ENCODE assay signal across 20 cellular contexts in genomic region chr1:70874063-70874462, GRCh38.
DNase-seq lines count a peak whose midpoint lies in the region; ATAC-seq and TF ChIP-seq lines count a peak whose summit lies in the region.
"Had no signal": no experiment of that assay in that cellular context is flagged by ENCODE, and none has a peak within 500 bp of the region (broad histone marks: within the 10 kb centered on the region; RNA-seq: fewer than 3 reads in every experiment).

No MANE protein-coding gene starts in this region.

- H3K9me3 ChIP-seq in PC-9 (ENCODE audit: insufficient read depth, low read depth) (no peaks in the 10 kb centered on the region), subcutaneous abdominal adipose tissue (ENCODE audit: control insufficient read depth in 5 of 5, low read length in 5 of 5) (no peaks in the 10 kb centered on the region)
- H3K9me3 ChIP-seq: gastrocnemius medialis, neutrophil, sigmoid colon, SJSA1 had no signal

- no peaks in the 10 kb centered on the region for H4K20me1 ChIP-seq in PC-9 (ENCODE audit: insufficient read depth)

- H3K27ac ChIP-seq in PC-9: peak overlapping the region; percentile 51
- H3K27ac ChIP-seq in subcutaneous abdominal adipose tissue (ENCODE audit: low read depth, low read length): peak overlapping the region; percentile 98
- H3K27ac ChIP-seq: 22Rv1, C4-2B, gastrocnemius medialis, neutrophil, sigmoid colon, SJSA1, tibial nerve had no signal

- DNase-seq in NCI-H748 (lab: John Stamatoyannopoulos, UW; ENCODE audit: unreplicated experiment) (peak; percentile 50), NCI-H748 treated with DMSO at 0.1 percent for 48 hours (lab: John Stamatoyannopoulos, UW) (no peak), PC-9 (no peak), left cardiac atrium (no peak), inferior parietal cortex (ENCODE audit: extremely low spot score) (no peak), NCI-H1092 treated with DMSO at 0.1 percent for 48 hours (lab: John Stamatoyannopoulos, UW) (no peak)
- DNase-seq in stimulated activated CD8-positive, alpha-beta memory T cell treated with anti-CD3 and anti-CD28 coated beads, Interleukin-4, amount 100 ng/mL, for 48 hours: no peak
- DNase-seq: activated CD4-positive, alpha-beta memory T cell treated with anti-CD3 and anti-CD28 coated beads, Interleukin-2, amount 10 ng/mL, durations not matched to agents 7 days and 5 days; activated naive CD8-positive, alpha-beta T cell treated with anti-CD3 and anti-CD28 coated beads, Interleukin-2, amount 10 ng/mL, durations not matched to agents 7 days and 5 days; activated T-cell treated with anti-CD3 and anti-CD28 coated beads, Interleukin-2, amount 50 U/mL, for 48 hours; DND-41; sigmoid colon; stimulated activated CD4-positive, alpha-beta T cell treated with anti-CD3 and anti-CD28 coated beads, Interleukin-4, amount 100 ng/mL, for 24 hours had no signal

- H3K36me3 ChIP-seq in PC-9 (ENCODE audit: low read depth): no peaks in the 10 kb centered on the region
- H3K36me3 ChIP-seq in subcutaneous abdominal adipose tissue (ENCODE audit: control insufficient read depth in 5 of 5, insufficient read depth in 5 of 5, low read length in 5 of 5): no peaks in the 10 kb centered on the region
- H3K36me3 ChIP-seq: gastrocnemius medialis, neutrophil, sigmoid colon, SJSA1, tibial nerve had no signal

- CTCF ChIA-PET in PC-9 (lab: Charles Lee): no interaction called here

- H3K27me3 ChIP-seq in PC-9 (ENCODE audit: insufficient read depth, low read depth) (no peaks in the 10 kb centered on the region), subcutaneous abdominal adipose tissue (ENCODE audit: control insufficient read depth in 5 of 5, insufficient read depth in 4 of 5, low read length in 5 of 5) (no peaks in the 10 kb centered on the region)
- H3K27me3 ChIP-seq: gastrocnemius medialis, neutrophil, sigmoid colon, SJSA1, tibial nerve had no signal

- no peaks in the 10 kb centered on the region for H3K9me2 ChIP-seq in PC-9 (ENCODE audit: insufficient read depth)

- H3K4me2 ChIP-seq in PC-9: peak overlapping the region; percentile 41

- no peaks in the 10 kb centered on the region for H3K79me2 ChIP-seq in PC-9 (ENCODE audit: low read depth)

- intact Hi-C loops in PC-9 (cut with micrococcal nuclease; ENCODE audit: unreplicated experiment): no loop called here
- intact Hi-C loops in left cardiac atrium (cut with DNase I): no loop called here

- ATAC-seq in left cardiac atrium: peak; percentile 19 to 68
- ATAC-seq: gastrocnemius medialis had no signal

- BruUV-seq in PC-9 (replicated peaks; lab: Mats Ljungman, UMichigan): no TSS peak

- peak overlapping the region in 4 of 5 donors; percentile 26 to 76 (median 60) for H3K9ac ChIP-seq in subcutaneous abdominal adipose tissue (ENCODE audit: low read length in 5 of 5)

- POLR2A ChIA-PET in PC-9 (lab: Charles Lee; ENCODE audit: unreplicated experiment): no interaction called here

- H3K4me3 ChIP-seq in PC-9 (no peak overlapping the region), subcutaneous abdominal adipose tissue (ENCODE audit: low read depth in 1 of 5, low read length in 5 of 5) (peak overlapping the region in 3 of 5 donors; percentile 18 to 67 (median 34))
- H3K4me3 ChIP-seq: gastrocnemius medialis, sigmoid colon, SJSA1, tibial nerve had no signal

- H3K4me1 ChIP-seq in PC-9 (replicated peaks; ENCODE audit: insufficient read depth): peaks cover 20% of the 10 kb centered on the region
- peaks cover 0 to 27% (median 22%) of the 10 kb centered on the region in 5 donors for H3K4me1 ChIP-seq in subcutaneous abdominal adipose tissue (ENCODE audit: control insufficient read depth in 5 of 5, insufficient read depth in 5 of 5, low read length in 5 of 5)
- H3K4me1 ChIP-seq: gastrocnemius medialis, sigmoid colon, tibial nerve had no signal

- TF ChIP-seq CTCF in PC-9 (conservative IDR thresholded peaks at IDR 0.05): no peak

- H3F3A ChIP-seq in PC-9 (ENCODE audit: insufficient read depth, low read depth): no peaks in the 10 kb centered on the region

- H2AFZ ChIP-seq in PC-9: peak overlapping the region; percentile 52; the same call in 1 of the 2 replicates
